In genomic region chr1:22567994-22568393, GRCh38 we compare ENCODE assay signal across 9 cellular contexts. TPM values are rescaled to one million over a fixed set of nuclear protein-coding genes. Genes with fewer than 3 reads are reported as not detected.
"Had no signal": no experiment of that assay in that cellular context is flagged by ENCODE, and none has a peak within 500 bp of the region (broad histone marks: within the 10 kb centered on the region; RNA-seq: fewer than 3 reads in every experiment).

No MANE protein-coding gene starts in this region.

- H3K9ac ChIP-seq: GM23248 had no signal

- H3K9me3 Mint-ChIP-seq: HFFc6 had no signal

- ATAC-seq: HCT116 had no signal

- DNase-seq: GM23248, H7, HFFc6, IMR-90, KBM-7 had no signal

- H3K27ac ChIP-seq: GM23248, HL-60 had no signal

- H3K4me3 ChIP-seq: GM23248, HAP-1 had no signal

- H3K4me3 Mint-ChIP-seq: HFFc6 had no signal

- H2AFZ ChIP-seq: GM23248 had no signal

- H3K9me3 ChIP-seq: HAP-1 had no signal

- H3K27ac Mint-ChIP-seq: HFFc6 had no signal

- H3K4me1 ChIP-seq: HAP-1 had no signal

- H3K36me3 ChIP-seq: HAP-1 had no signal

RNA-seq across cellular contexts. Expression of gene EPHA8, which starts 4.7 kb away (rescaled TPM):
- total RNA-seq: GM23248, HFFc6, HT1080, IMR-90 had no signal
- polyA plus RNA-seq: GM23248, IMR-90 had no signal
